ENCODE assay signal across 34 cellular contexts in the genomic region with DNA sequence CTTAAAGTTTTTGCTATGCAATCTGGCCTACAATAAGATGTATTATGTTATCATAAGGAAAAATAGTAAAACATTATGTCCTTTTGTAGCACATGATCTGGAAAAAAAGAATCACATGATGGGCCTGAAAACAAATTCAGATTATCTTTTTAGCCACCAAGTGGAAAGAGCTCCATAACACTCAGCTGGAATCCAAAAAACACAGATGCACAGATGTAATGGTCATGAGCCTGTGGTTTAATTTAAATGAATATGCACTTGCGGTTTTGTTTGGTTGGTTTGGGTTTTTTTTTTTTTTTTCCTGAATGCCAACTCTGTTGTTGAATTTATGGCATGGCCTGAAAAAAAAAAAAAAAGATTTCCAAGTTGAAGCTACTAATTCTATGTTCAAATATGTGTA. TPM values are rescaled to one million over a fixed set of nuclear protein-coding genes. Genes with fewer than 3 reads are reported as not detected.
"Had no signal": no experiment of that assay in that cellular context is flagged by ENCODE, and none has a peak within 500 bp of the region (broad histone marks: within the 10 kb centered on the region; RNA-seq: fewer than 3 reads in every experiment).

No MANE protein-coding gene starts in this region.

- H3K4me3 ChIP-seq: gastroesophageal sphincter, heart right ventricle, left lung, prostate gland, right atrium auricular region, smooth muscle cell, stomach, thyroid gland, vagina had no signal

- H3K9me3 ChIP-seq: left lung, prostate gland, thyroid gland, vagina had no signal

- H3K4me2 ChIP-seq: smooth muscle cell had no signal

- H3K27ac ChIP-seq: epithelial cell of prostate, gastroesophageal sphincter, heart right ventricle, left lung, prostate gland, right atrium auricular region, stomach, thyroid gland, vagina had no signal

- H3K4me1 ChIP-seq: left lung, prostate gland, right atrium auricular region had no signal

- H3K4me3 Mint-ChIP-seq: endodermal cell; naive thymus-derived CD8-positive, alpha-beta T cell; nephron progenitor cell; stimulated activated effector memory CD8-positive, alpha-beta T cell treated with anti-CD3 and anti-CD28 coated beads, Interleukin-12 subunit alpha, Interleukin-12 subunit beta, amount 100 ng/mL, for 72 hours had no signal

- DNase-seq: effector CD8-positive, alpha-beta T cell; endodermal cell; foreskin fibroblast; heart right ventricle; hippocampal formation; left cardiac atrium; left lung; mesendoderm; naive thymus-derived CD8-positive, alpha-beta T cell; nephron progenitor cell; nucleus accumbens; stimulated activated CD4-positive, alpha-beta T cell treated with anti-CD3 and anti-CD28 coated beads, Interleukin-12 subunit alpha, Interleukin-12 subunit beta, amount 100 ng/mL, for 4 hours; stimulated activated CD4-positive, alpha-beta T cell treated with anti-CD3 and anti-CD28 coated beads, Interleukin-2, amount 100 ng/mL, for 24 hours; stimulated activated CD4-positive, alpha-beta T cell treated with anti-CD3 and anti-CD28 coated beads, Interleukin-4, amount 100 ng/mL, for 24 hours; stimulated activated naive CD4-positive, alpha-beta T cell treated with Interleukin-2 at 50 U/mL for 16 hours; stomach; thyroid gland; trophoblast cell had no signal

- FAIRE-seq: islet of Langerhans had no signal

- H3K36me3 ChIP-seq: gastroesophageal sphincter, heart right ventricle, left lung, prostate gland, right atrium auricular region, stomach, thyroid gland, vagina had no signal

- H3K27ac Mint-ChIP-seq: endodermal cell; naive thymus-derived CD8-positive, alpha-beta T cell; nephron progenitor cell; stimulated activated effector memory CD8-positive, alpha-beta T cell treated with anti-CD3 and anti-CD28 coated beads, Interleukin-12 subunit alpha, Interleukin-12 subunit beta, amount 100 ng/mL, for 72 hours had no signal

- H3K36me3 Mint-ChIP-seq: stimulated activated effector memory CD8-positive, alpha-beta T cell treated with anti-CD3 and anti-CD28 coated beads, Interleukin-12 subunit alpha, Interleukin-12 subunit beta, amount 100 ng/mL, for 72 hours had no signal

RNA-seq across cellular contexts. Expression of gene KCNC2, which starts 4.1 kb away (rescaled TPM):
- total RNA-seq: endodermal cell; esophagus mucosa; heart right ventricle; kidney epithelial cell; left cardiac atrium; left lung; lung microvascular endothelial cell; myocyte; naive thymus-derived CD8-positive, alpha-beta T cell; osteocyte; right atrium auricular region; sciatic nerve; smooth muscle cell; subcutaneous adipose tissue; thyroid gland; ureter had no signal
- polyA plus RNA-seq: heart right ventricle; naive thymus-derived CD8-positive, alpha-beta T cell; smooth muscle cell; stomach had no signal
